Comparison of ENCODE assay signal across 14 cellular contexts in the genomic region with DNA sequence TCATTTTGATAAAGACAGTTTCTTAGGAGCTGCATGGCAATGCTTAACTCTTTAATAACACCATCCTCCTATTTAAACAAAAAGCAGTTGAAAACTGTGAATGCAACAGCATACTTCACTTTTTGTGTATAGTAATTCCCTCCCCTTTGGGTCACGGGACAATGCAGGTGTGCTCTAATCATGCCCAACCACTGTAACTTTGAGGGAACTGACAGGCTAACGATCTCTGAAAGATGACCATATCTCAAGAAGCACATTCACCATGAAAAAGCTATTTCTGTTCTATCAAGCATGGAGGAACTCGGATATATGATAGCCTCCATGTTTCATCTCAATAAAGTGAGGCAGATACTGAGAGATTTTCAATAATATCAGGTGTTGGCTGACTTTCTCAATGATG.
DNase-seq lines count a peak whose midpoint lies in the region; ATAC-seq, FAIRE-seq and TF ChIP-seq lines count a peak whose summit lies in the region.
"Had no signal": no experiment of that assay in that cellular context is flagged by ENCODE, and none has a peak within 500 bp of the region (broad histone marks: within the 10 kb centered on the region; RNA-seq: fewer than 3 reads in every experiment).

No MANE protein-coding gene starts in this region.

- H4K20me1 ChIP-seq in GM12878 (ENCODE audit: control insufficient read depth, insufficient read depth) = no peaks in the 10 kb centered on the region
- H4K20me1 ChIP-seq in mammary epithelial cell (ENCODE audit: insufficient read depth, low read length) = no peaks in the 10 kb centered on the region

- no peak for FAIRE-seq in GM12878 (lab: Jason Lieb, UNC)
- FAIRE-seq: TTC549 had no signal

- CTCF ChIA-PET in GM12878 (lab: Yijun Ruan, JAX) = interaction anchor here (1.2 to 2.5 kb wide), 3 partner anchors 28 to 183 kb away, joined by 4 to 12 read pairs (median 4); no protein-coding TSS in a partner anchor
- CTCF ChIA-PET in mammary epithelial cell (lab: Charles Lee; ENCODE audit: low non-redundant PET) = no interaction called here

- SMC1A ChIA-PET in GM12878 (lab: Charles Lee; ENCODE audit: uncharacterized antibody, unreplicated experiment) = interaction anchor here (0.6 to 2.9 kb wide), 20 partner anchors 9 to 179 kb away, joined by 3 to 12 read pairs (median 5); no protein-coding TSS in a partner anchor

- ATAC-seq in GM19025 (IDR thresholded peaks at IDR 0.05; ENCODE audit: low read depth, unreplicated experiment) (peak; percentile 50), GM21737 (IDR thresholded peaks at IDR 0.05; ENCODE audit: unreplicated experiment) (peak; percentile 76), HG03066 (IDR thresholded peaks at IDR 0.05; ENCODE audit: low read depth, unreplicated experiment) (peak; percentile 66), GM12878 (peak; percentile 88)
- ATAC-seq: esophagus mucosa had no signal

- dilution Hi-C loops in mammary epithelial cell (cut with HindIII; ENCODE audit: low sequenced_read_pairs) = no loop called here

- 0 out of 4 replicates have a peak, but pooled peaks of 1 of the 2 experiments have one; percentile 29 for TF ChIP-seq EP300 in GM12878 (IDR thresholded peaks at IDR 0.05; ENCODE audit: borderline replicate concordance in 1 of 2, control insufficient read depth in 1 of 2, low read depth in 2 of 2, low read length in 2 of 2)

- H3K27me3 ChIP-seq in GM12878 (replicated peaks in 1 of 2; ENCODE audit: control insufficient read depth in 2 of 2, insufficient read depth in 2 of 2, low read length in 1 of 2) (no peaks in the 10 kb centered on the region), mammary epithelial cell (ENCODE audit: insufficient read depth, low read length) (no peaks in the 10 kb centered on the region)
- H3K27me3 ChIP-seq: SJSA1 had no signal

- peaks cover under 1 to 2% of the 10 kb centered on the region in 2 experiments; a peak in 3 of 4 replicates for H3K36me3 ChIP-seq in GM12878 (ENCODE audit: control insufficient read depth in 2 of 2, insufficient read depth in 2 of 2, low read length in 1 of 2)
- H3K36me3 ChIP-seq in mammary epithelial cell (ENCODE audit: insufficient read depth, low read length) = peaks cover 35% of the 10 kb centered on the region

- TF ChIP-seq POLR2A in GM12878 (IDR thresholded peaks at IDR 0.05; ENCODE audit: low read depth, low read length) = no peak

- H3K9ac ChIP-seq in GM12878 (ENCODE audit: control insufficient read depth, insufficient read depth, low read length) (no peak overlapping the region), mammary epithelial cell (ENCODE audit: insufficient read depth, low read length) (no peak overlapping the region)

- WGBS in GM12878 (ENCODE audit: insufficient coverage, insufficient replicate concordance, low lambda C conversion rate, missing lambda C conversion rate) = 75% methylated on average over 3 of the region's 3 CpGs
- WGBS in mammary epithelial cell (ENCODE audit: low coverage, missing lambda C conversion rate) = 98% methylated on average over 3 of the region's 3 CpGs

- no TSS peak for BruUV-seq in GM12878 (replicated peaks; lab: Mats Ljungman, UMichigan)
- no TSS peak for BruUV-seq in mammary epithelial cell (replicated peaks; lab: Mats Ljungman, UMichigan)

- intact Hi-C loops in GM12878 (cut with micrococcal nuclease; ENCODE audit: unreplicated experiment) = no loop called here
- intact Hi-C loops in mammary epithelial cell (cut with micrococcal nuclease) = no loop called here

- H3K27ac ChIP-seq in GM12878 (ENCODE audit: control insufficient read depth, insufficient read depth) = no peak overlapping the region; the same call in 1 of the 2 replicates
- H3K27ac ChIP-seq in mammary epithelial cell (ENCODE audit: insufficient read depth, low read depth, low read length) = no peak overlapping the region
- H3K27ac ChIP-seq: SJSA1, thoracic aorta had no signal

- H2AFZ ChIP-seq in GM12878 (ENCODE audit: control insufficient read depth, low read depth, low read length) (peak overlapping the region; percentile 39; the same call in 1 of the 2 replicates), mammary epithelial cell (ENCODE audit: low read depth, low read length) (no peak overlapping the region)

- H3K4me2 ChIP-seq in GM12878 (ENCODE audit: control insufficient read depth, insufficient read depth) (no peak overlapping the region), mammary epithelial cell (ENCODE audit: insufficient read depth, low read depth, low read length) (no peak overlapping the region)

- DNase-seq in GM12878 (ENCODE audit: low read depth, low spot score) (peak; percentile 27), CD1c-positive myeloid dendritic cell (ENCODE audit: extremely low spot score) (no peak), NCI-H748 (lab: John Stamatoyannopoulos, UW; ENCODE audit: unreplicated experiment) (no peak), NCI-H1092 (lab: John Stamatoyannopoulos, UW) (no peak), mammary epithelial cell (no peak)
- DNase-seq: GDM1, hippocampal formation had no signal

- TF ChIP-seq CTCF in GM12878 (IDR thresholded peaks at IDR 0.05 in 2 of 3, conservative IDR thresholded peaks at IDR 0.05 in 1 of 3; ENCODE audit: control insufficient read depth in 2 of 3, extremely low read depth in 1 of 3, insufficient read depth in 1 of 3, low read depth in 3 of 3, low read length in 3 of 3) (no peak), mammary epithelial cell (conservative IDR thresholded peaks at IDR 0.05 in 1 of 2, IDR thresholded peaks at IDR 0.05 in 1 of 2; ENCODE audit: extremely low read depth in 1 of 2, insufficient read depth in 1 of 2, low read depth in 1 of 2, low read length in 2 of 2) (no peak)

- H3K4me1 ChIP-seq in GM12878 (ENCODE audit: control insufficient read depth, insufficient read depth, low read length) (peaks cover 7% of the 10 kb centered on the region; the same call in 1 of the 2 replicates), mammary epithelial cell (ENCODE audit: insufficient read depth, low read length) (no peaks in the 10 kb centered on the region)
- H3K4me1 ChIP-seq: SJSA1 had no signal

- in situ Hi-C loops in GM12878 (cut with MboI) (no loop called here), mammary epithelial cell (cut with MboI; ENCODE audit: low sequenced_read_pairs in 2 of 2) (no loop called here)

- H3K79me2 ChIP-seq in GM12878 (ENCODE audit: control insufficient read depth, insufficient read depth, low read length) = no peaks in the 10 kb centered on the region; the same call in 1 of the 2 replicates
- peaks cover 68% of the 10 kb centered on the region for H3K79me2 ChIP-seq in mammary epithelial cell (ENCODE audit: insufficient read depth, low read length)

- H3K4me3 ChIP-seq in GM12878 (no peak overlapping the region), mammary epithelial cell (replicated peaks in 1 of 3; ENCODE audit: insufficient read depth in 1 of 3, low read depth in 2 of 3, low read length in 3 of 3) (no peak overlapping the region)
- H3K4me3 ChIP-seq: SJSA1, thoracic aorta had no signal

- H3K9me3 ChIP-seq in GM12878 (replicated peaks; ENCODE audit: control insufficient read depth, insufficient read depth, low read length) = no peaks in the 10 kb centered on the region
- no peaks in the 10 kb centered on the region for H3K9me3 ChIP-seq in mammary epithelial cell (replicated peaks; ENCODE audit: insufficient read depth, low read length)
- H3K9me3 ChIP-seq: SJSA1, thoracic aorta had no signal

- POLR2A ChIA-PET in GM12878 (lab: Charles Lee) = interaction anchor here (1.3 kb wide), 1 partner anchor 13 kb away, joined by 3 read pairs; no protein-coding TSS in a partner anchor

- no peak for TF ChIP-seq RAD21 in GM12878 (IDR thresholded peaks at IDR 0.05; ENCODE audit: insufficient read depth, low read depth, low read length)

- RAD21 ChIA-PET in GM12878 (lab: Charles Lee; ENCODE audit: unreplicated experiment) = interaction anchor here (0.5 to 2.2 kb wide), 11 partner anchors 8 to 145 kb away, joined by 3 to 11 read pairs (median 5); no protein-coding TSS in a partner anchor

TF ChIP-seq in GM12878, 131 proteins besides CTCF, POLR2A, EP300 and RAD21 (continues in another document):
- no peak for TF ChIP-seq NRF1 (conservative IDR thresholded peaks at IDR 0.05; ENCODE audit: low read depth, low read length)
- TF ChIP-seq ZNF687 (IDR thresholded peaks at IDR 0.05) = peak; percentile 36; the same call in 1 of the 2 replicates
- peak; percentile 39; the same call in 1 of the 2 replicates for TF ChIP-seq TCF12 (IDR thresholded peaks at IDR 0.05; ENCODE audit: low read depth, low read length)
